In genomic region chr4:11149612-11150259, GRCh38 we compare ENCODE assay signal across 1 cellular context.
TF ChIP-seq lines count a peak whose summit lies in the region.

No MANE protein-coding gene starts in this region.

TF ChIP-seq in HepG2, 621 proteins besides CTCF, POLR2A, EP300 and RAD21:
- TF ChIP-seq KAT2B (IDR thresholded peaks at IDR 0.05; ENCODE audit: borderline replicate concordance, low read depth, low read length) (no peak), MXD1 (CRISPR knock-in tag; IDR thresholded peaks at IDR 0.05) (no peak), BRD4 (CRISPR knock-in tag; IDR thresholded peaks at IDR 0.05) (no peak), YEATS4 (CRISPR knock-in tag; IDR thresholded peaks at IDR 0.05; ENCODE audit: borderline replicate concordance) (no peak)
TF ChIP-seq in HepG2: peak in this region for 0.
